In the genomic region with DNA sequence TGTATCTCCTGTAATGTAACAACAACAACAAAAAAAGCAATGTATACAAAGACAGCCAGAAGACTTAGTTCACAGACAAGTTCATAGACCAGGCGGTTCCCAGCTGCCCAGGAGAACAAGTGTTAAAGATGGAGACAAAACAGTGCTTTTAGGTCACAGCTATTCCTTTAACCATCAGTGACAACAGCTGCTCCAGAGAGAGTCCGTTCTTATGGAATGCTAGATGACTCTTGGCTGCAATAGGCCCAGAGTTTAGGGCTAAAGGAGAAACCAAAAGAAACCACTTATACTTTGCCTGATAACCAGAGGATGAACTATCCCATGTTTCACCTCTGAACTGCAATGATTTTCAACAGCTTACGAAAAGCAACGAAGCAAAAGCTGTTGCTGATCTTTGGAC, we compare ENCODE assay signal across 8 cellular contexts. TPM values are rescaled to one million over a fixed set of nuclear protein-coding genes. Genes with fewer than 3 reads are reported as not detected.
DNase-seq lines count a peak whose midpoint lies in the region; ATAC-seq and TF ChIP-seq lines count a peak whose summit lies in the region.
"Not testable (repeated sequence)": the region's sequence is repeated elsewhere in the genome, so short reads cannot be mapped to it uniquely, and the experiment has no call there.

No MANE protein-coding gene starts in this region.

- not testable (repeated sequence) for TF ChIP-seq CTCF in CD4-positive, alpha-beta T cell (IDR thresholded peaks at IDR 0.05); OCI-LY1 (IDR thresholded peaks at IDR 0.05; ENCODE audit: low read length); breast epithelium (IDR thresholded peaks at IDR 0.05); gastroesophageal sphincter (IDR thresholded peaks at IDR 0.05); right lobe of liver (IDR thresholded peaks at IDR 0.05)

- H3K36me3 Mint-ChIP-seq in CD4-positive, alpha-beta T cell (ENCODE audit: low read depth) = peaks cover 24% of the 10 kb centered on the region
- H3K36me3 Mint-ChIP-seq in activated naive CD4-positive, alpha-beta T cell treated with anti-CD3 and anti-CD28 coated beads for 36 hours (ENCODE audit: low read depth) = peaks cover 42% of the 10 kb centered on the region

- not testable (repeated sequence) for H3K9ac ChIP-seq in OCI-LY1 (ENCODE audit: low read length); trophoblast cell (ENCODE audit: low read length)

- not testable (repeated sequence) for H3F3A ChIP-seq in OCI-LY1 (ENCODE audit: insufficient read depth, low read length)

- not testable (repeated sequence) for ATAC-seq in CD4-positive, alpha-beta T cell (ENCODE audit: poor library complexity); gastroesophageal sphincter; right lobe of liver

- H2BK12ac ChIP-seq in trophoblast cell (ENCODE audit: low read length) = not testable (repeated sequence)

- H3K9me3 ChIP-seq in CD4-positive, alpha-beta T cell (ENCODE audit: control insufficient read depth, low read length); OCI-LY1 (ENCODE audit: low read length); breast epithelium; gastroesophageal sphincter; right lobe of liver; trophoblast cell (ENCODE audit: insufficient read depth, low read depth, low read length): not testable (repeated sequence)

- H2BK120ac ChIP-seq in trophoblast cell (ENCODE audit: insufficient read depth, low read length, poor library complexity) = not testable (repeated sequence)

- not testable (repeated sequence) for H3K14ac ChIP-seq in trophoblast cell (ENCODE audit: low read length)

- not testable (repeated sequence) for DNase-seq in CD4-positive, alpha-beta T cell; activated naive CD4-positive, alpha-beta T cell treated with anti-CD3 and anti-CD28 coated beads for 36 hours; breast epithelium (ENCODE audit: low spot score in 2 of 2); right lobe of liver; trophoblast cell; substantia nigra (lab: John Stamatoyannopoulos, UW)

- H4K12ac ChIP-seq in trophoblast cell (ENCODE audit: low read depth, low read length) = not testable (repeated sequence)

- not testable (repeated sequence) for H4K91ac ChIP-seq in trophoblast cell (ENCODE audit: low read depth, low read length)

- CTCF ChIA-PET in CD4-positive, alpha-beta T cell (lab: Charles Lee) = not testable (repeated sequence)
- CTCF ChIA-PET in activated naive CD4-positive, alpha-beta T cell treated with anti-CD3 and anti-CD28 coated beads for 36 hours (lab: Charles Lee) = interaction anchor here (0.7 to 1.3 kb wide), 2 partner anchors 92 to 148 kb away, joined by 3 read pairs; no protein-coding TSS in a partner anchor

- H3K27ac ChIP-seq in CD4-positive, alpha-beta T cell (ENCODE audit: low read depth, low read length); OCI-LY1 (ENCODE audit: low read depth, low read length, poor library complexity, severe bottlenecking); trophoblast cell (ENCODE audit: low read depth, low read length): not testable (repeated sequence)
- H3K27ac ChIP-seq in breast epithelium (peak overlapping the region; percentile 14 to 39), gastroesophageal sphincter (peak overlapping the region in 3 of 4 donors; percentile 21 to 73 (median 68)), right lobe of liver (peak overlapping the region; percentile 20 to 62 (median 23)), substantia nigra (ENCODE audit: low read depth, low read length, poor library complexity, severe bottlenecking) (peak overlapping the region; percentile 30)

- H3K23ac ChIP-seq in trophoblast cell (ENCODE audit: low read length) = not testable (repeated sequence)

- not testable (repeated sequence) for H2AFZ ChIP-seq in OCI-LY1 (ENCODE audit: low read length); trophoblast cell (ENCODE audit: insufficient read depth, low read length, poor library complexity)

- H3K27me3 Mint-ChIP-seq in CD4-positive, alpha-beta T cell; activated naive CD4-positive, alpha-beta T cell treated with anti-CD3 and anti-CD28 coated beads for 36 hours (ENCODE audit: low read depth): not testable (repeated sequence)

- H3K4ac ChIP-seq in trophoblast cell (ENCODE audit: low read depth, low read length) = peak overlapping the region; percentile 6

- not testable (repeated sequence) for TF ChIP-seq POLR2A in breast epithelium (IDR thresholded peaks at IDR 0.05); gastroesophageal sphincter (IDR thresholded peaks at IDR 0.05); right lobe of liver (IDR thresholded peaks at IDR 0.05)

- TF ChIP-seq EP300 in gastroesophageal sphincter (IDR thresholded peaks at IDR 0.05) = not testable (repeated sequence)

- not testable (repeated sequence) for H3K79me1 ChIP-seq in trophoblast cell (ENCODE audit: low read length)

- H3K9me2 ChIP-seq in OCI-LY1 (ENCODE audit: low read depth, low read length) = not testable (repeated sequence)

- not testable (repeated sequence) for H4K8ac ChIP-seq in trophoblast cell (ENCODE audit: low read depth, low read length)

- H3K4me1 Mint-ChIP-seq in CD4-positive, alpha-beta T cell (ENCODE audit: low read depth) = peaks cover 87% of the 10 kb centered on the region
- H3K4me1 Mint-ChIP-seq in activated naive CD4-positive, alpha-beta T cell treated with anti-CD3 and anti-CD28 coated beads for 36 hours (ENCODE audit: low read depth) = peaks cover 83% of the 10 kb centered on the region

- H3K4me3 Mint-ChIP-seq in CD4-positive, alpha-beta T cell = peak overlapping the region; percentile 5
- H3K4me3 Mint-ChIP-seq in activated naive CD4-positive, alpha-beta T cell treated with anti-CD3 and anti-CD28 coated beads for 36 hours = peak overlapping the region; percentile 55

- H3K27me3 ChIP-seq in CD4-positive, alpha-beta T cell (ENCODE audit: control insufficient read depth, insufficient read depth, low read length); OCI-LY1 (ENCODE audit: insufficient read depth, low read length); breast epithelium; gastroesophageal sphincter; right lobe of liver; trophoblast cell (ENCODE audit: insufficient read depth, low read length): not testable (repeated sequence)

- H3K4me1 ChIP-seq in OCI-LY1 (ENCODE audit: insufficient read depth, low read length, severe bottlenecking) (peaks cover 50% of the 10 kb centered on the region), gastroesophageal sphincter (peaks cover 0 to 99% (median 39%) of the 10 kb centered on the region in 3 donors), right lobe of liver (peaks cover 0 to 73% (median 26%) of the 10 kb centered on the region in 4 donors), trophoblast cell (ENCODE audit: control insufficient read depth in 1 of 2, insufficient read depth in 2 of 2, low read length in 2 of 2) (peaks cover 8 to 16% of the 10 kb centered on the region in 2 experiments)
- H3K4me1 ChIP-seq in breast epithelium = not testable (repeated sequence)

- peaks cover 38% of the 10 kb centered on the region for H3K79me2 ChIP-seq in OCI-LY1 (ENCODE audit: insufficient read depth, low read length)
- H3K79me2 ChIP-seq in trophoblast cell (ENCODE audit: control insufficient read depth, insufficient read depth, low read length, poor library complexity) = not testable (repeated sequence)

- H4K20me1 ChIP-seq in OCI-LY1 (ENCODE audit: insufficient read depth, low read length) = not testable (repeated sequence)

- intact Hi-C loops in CD4-positive, alpha-beta T cell (cut with DNase I, micrococcal nuclease); activated naive CD4-positive, alpha-beta T cell treated with anti-CD3 and anti-CD28 coated beads for 36 hours (cut with micrococcal nuclease); breast epithelium (cut with DNase I; ENCODE audit: low total_unique reads); right lobe of liver (cut with DNase I): not testable (repeated sequence)

- not testable (repeated sequence) for H3K9me3 Mint-ChIP-seq in CD4-positive, alpha-beta T cell; activated naive CD4-positive, alpha-beta T cell treated with anti-CD3 and anti-CD28 coated beads for 36 hours

- H3K36me3 ChIP-seq in OCI-LY1 (ENCODE audit: insufficient read depth, low read length); breast epithelium; gastroesophageal sphincter; right lobe of liver; trophoblast cell (ENCODE audit: control insufficient read depth in 1 of 2, insufficient read depth in 2 of 2, low read length in 2 of 2): not testable (repeated sequence)

- not testable (repeated sequence) for H2AK5ac ChIP-seq in trophoblast cell (ENCODE audit: low read length)

- H3K27ac Mint-ChIP-seq in CD4-positive, alpha-beta T cell = peak overlapping the region; percentile 34
- peak overlapping the region; percentile 95 for H3K27ac Mint-ChIP-seq in activated naive CD4-positive, alpha-beta T cell treated with anti-CD3 and anti-CD28 coated beads for 36 hours

- POLR2A ChIA-PET in CD4-positive, alpha-beta T cell (lab: Charles Lee) = not testable (repeated sequence)

- peak overlapping the region; percentile 85; the same call in 1 of the 2 replicates for H3K4me2 ChIP-seq in OCI-LY1 (ENCODE audit: low read length)
- H3K4me2 ChIP-seq in trophoblast cell (ENCODE audit: low read length) = not testable (repeated sequence)

- 17 to 39% methylated on average over 4 of the region's 4 CpGs for WGBS in gastroesophageal sphincter (ENCODE audit: low coverage in 1 of 2), 2 donors
- WGBS in right lobe of liver (ENCODE audit: insufficient coverage, low coverage, low lambda C conversion rate, missing lambda C conversion rate) = 35% methylated on average over 4 of the region's 4 CpGs
- WGBS in trophoblast cell (ENCODE audit: extremely low coverage, insufficient coverage, insufficient read length) = no CpG with 5 or more reads among the region's 4 CpGs

- not testable (repeated sequence) for H2BK5ac ChIP-seq in trophoblast cell (ENCODE audit: low read depth, low read length, poor library complexity)

- H3K18ac ChIP-seq in trophoblast cell (ENCODE audit: low read length) = not testable (repeated sequence)

- H3K4me3 ChIP-seq in OCI-LY1 (ENCODE audit: low read depth, low read length, poor library complexity, severe bottlenecking) (peak overlapping the region; percentile 56), right lobe of liver (peak overlapping the region in 1 of 3 donors; percentile 0)
- H3K4me3 ChIP-seq in breast epithelium; gastroesophageal sphincter; trophoblast cell (ENCODE audit: low read depth, low read length): not testable (repeated sequence)

RNA-seq across cellular contexts. Expression of a gene that starts 6.1 kb away (rescaled TPM):
- total RNA-seq in CD4-positive, alpha-beta T cell = 10 to 100 TPM; 16.4 to 18.3 TPM
- total RNA-seq in activated naive CD4-positive, alpha-beta T cell treated with anti-CD3 and anti-CD28 coated beads for 36 hours = 10 to 100 TPM; 12.4 to 13.9 TPM
- total RNA-seq in breast epithelium (10 to 100 TPM; 15.2 to 21.0 (median 18.7) TPM), gastroesophageal sphincter (10 to 100 TPM; 15.5 to 24.9 (median 19.9) TPM), right lobe of liver (10 to 100 TPM; 12.6 to 26.5 (median 17.7) TPM)
- 9.7 and 10.4 TPM in 2 replicates for polyA plus RNA-seq in trophoblast cell (2013)
